ENCODE assay signal across 9 cellular contexts in the genomic region with DNA sequence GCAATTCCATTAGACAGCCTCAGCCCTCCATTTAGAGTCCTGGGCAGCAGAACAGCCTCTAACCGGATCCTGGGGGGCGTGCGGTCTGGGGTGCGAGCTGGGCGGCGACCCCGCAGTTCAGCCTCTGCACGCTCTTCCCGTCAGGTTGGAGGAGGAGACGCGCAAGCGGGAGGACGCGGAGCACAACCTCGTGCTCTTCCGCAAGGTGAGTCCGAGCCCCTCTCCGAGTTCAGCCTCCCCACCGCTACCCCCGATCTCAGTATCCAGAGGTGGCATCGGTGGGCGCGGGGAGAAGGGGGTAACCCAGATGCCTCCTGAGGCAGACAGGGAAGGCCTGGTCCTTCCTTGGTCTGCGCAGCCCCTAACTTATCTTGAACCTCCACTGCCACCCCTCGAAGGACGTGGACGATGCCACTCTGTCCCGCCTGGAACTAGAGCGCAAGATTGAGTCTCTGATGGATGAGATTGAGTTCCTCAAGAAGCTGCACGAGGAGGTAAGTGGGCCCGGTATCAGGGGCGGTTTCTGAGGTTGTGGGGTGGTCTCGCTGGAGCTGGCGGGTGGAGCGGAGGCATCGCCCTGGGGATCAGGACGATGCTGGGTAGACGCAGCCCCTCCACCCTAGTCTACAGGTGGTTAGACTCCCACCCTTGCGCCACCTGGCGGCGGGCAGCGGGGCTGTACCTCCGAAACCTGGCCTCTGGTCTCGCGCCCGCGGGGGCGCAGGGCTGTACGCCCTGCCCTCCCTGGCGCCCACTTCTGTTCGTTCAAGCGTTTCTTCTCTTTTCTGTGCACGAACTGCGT. TPM values are rescaled to one million over a fixed set of nuclear protein-coding genes. Genes with fewer than 3 reads are reported as not detected.
DNase-seq lines count a peak whose midpoint lies in the region; ATAC-seq and TF ChIP-seq lines count a peak whose summit lies in the region.
"Had no signal": no experiment of that assay in that cellular context is flagged by ENCODE, and none has a peak within 500 bp of the region (broad histone marks: within the 10 kb centered on the region; RNA-seq: fewer than 3 reads in every experiment).

No MANE protein-coding gene starts in this region.

- peak; percentile 90 for TF ChIP-seq CTCF in KMS-11 (conservative IDR thresholded peaks at IDR 0.05; ENCODE audit: low read depth, low read length)

- H3K27me3 Mint-ChIP-seq in memory B cell, result peaks cover 21% of the 10 kb centered on the region

- peaks cover 2% of the 10 kb centered on the region for H3K27me3 ChIP-seq in KMS-11 (ENCODE audit: insufficient read depth, low read depth)

- H3K27ac ChIP-seq in KMS-11, result no peak overlapping the region

- H2AFZ ChIP-seq in KMS-11 (ENCODE audit: low read depth), result peak overlapping the region; percentile 100

- H3K4me1 ChIP-seq in KMS-11 (ENCODE audit: low read depth, poor library complexity, severe bottlenecking), result peaks cover 16% of the 10 kb centered on the region

- 0 out of 2 replicates have a peak overlapping the region, but pooled peaks have one; percentile 13 for H3K9ac ChIP-seq in KMS-11

- DNase-seq in COLO829 (ENCODE audit: low spot score) (peak; percentile 35), cerebellum (ENCODE audit: low spot score) (peak; percentile 40), memory B cell (ENCODE audit: low spot score in 2 of 2) (peak; percentile 55 to 68)
- peak; percentile 39 to 57 for DNase-seq in activated CD4-positive, alpha-beta T cell treated with anti-CD3 and anti-CD28 coated beads for 24 hours (ENCODE audit: low read depth in 2 of 2)
- DNase-seq in stimulated activated naive CD4-positive, alpha-beta T cell treated with Interleukin-2 at 50 U/mL for 16 hours (lab: John Stamatoyannopoulos, UW), result peak; percentile 45

- H3K4me2 ChIP-seq in KMS-11, result peak overlapping the region; percentile 97

- no peaks in the 10 kb centered on the region for H4K20me1 ChIP-seq in KMS-11 (ENCODE audit: insufficient read depth)

- no peaks in the 10 kb centered on the region for H3K9me3 Mint-ChIP-seq in memory B cell

- no peak overlapping the region for H3K27ac Mint-ChIP-seq in memory B cell

- no peak overlapping the region for H3K4me3 ChIP-seq in KMS-11 (IDR thresholded peaks at IDR 0.05; ENCODE audit: insufficient read depth, low read depth, low read length)

- no peaks in the 10 kb centered on the region for H3K36me3 ChIP-seq in KMS-11 (ENCODE audit: insufficient read depth)

- H3K4me3 Mint-ChIP-seq in memory B cell, result peak overlapping the region; percentile 75

- H3K36me3 Mint-ChIP-seq in memory B cell, result no peaks in the 10 kb centered on the region

- H3K4me1 Mint-ChIP-seq in memory B cell, result peaks cover 15% of the 10 kb centered on the region

- H3K79me2 ChIP-seq in KMS-11 (ENCODE audit: insufficient read depth, low read depth), result no peaks in the 10 kb centered on the region

- ATAC-seq in memory B cell (ENCODE audit: low read depth) (peak; percentile 71), HG03439 (IDR thresholded peaks at IDR 0.05; ENCODE audit: unreplicated experiment) (no peak), HG03565 (IDR thresholded peaks at IDR 0.05; ENCODE audit: unreplicated experiment) (no peak)

RNA-seq across cellular contexts. Expression of a gene that starts 1.3 kb away (rescaled TPM):
- 3.1 TPM for total RNA-seq in cerebellum

RNA-seq across cellular contexts. Expression of a gene that starts 26.8 kb away (rescaled TPM):
- total RNA-seq in cerebellum, result 6.7 TPM

RNA-seq across cellular contexts. Expression of a gene that starts 31.4 kb away (rescaled TPM):
- total RNA-seq in cerebellum, result 46.1 TPM

RNA-seq across cellular contexts. Expression of a gene that starts 40.8 kb away (rescaled TPM):
- 2.7 TPM for total RNA-seq in cerebellum
- total RNA-seq: subcutaneous adipose tissue had no signal

RNA-seq across cellular contexts. Expression of a gene that starts 50.5 kb away (rescaled TPM):
- 1.4 TPM for total RNA-seq in cerebellum
